19 cellular contexts compared by ENCODE assay signal in the genomic region with DNA sequence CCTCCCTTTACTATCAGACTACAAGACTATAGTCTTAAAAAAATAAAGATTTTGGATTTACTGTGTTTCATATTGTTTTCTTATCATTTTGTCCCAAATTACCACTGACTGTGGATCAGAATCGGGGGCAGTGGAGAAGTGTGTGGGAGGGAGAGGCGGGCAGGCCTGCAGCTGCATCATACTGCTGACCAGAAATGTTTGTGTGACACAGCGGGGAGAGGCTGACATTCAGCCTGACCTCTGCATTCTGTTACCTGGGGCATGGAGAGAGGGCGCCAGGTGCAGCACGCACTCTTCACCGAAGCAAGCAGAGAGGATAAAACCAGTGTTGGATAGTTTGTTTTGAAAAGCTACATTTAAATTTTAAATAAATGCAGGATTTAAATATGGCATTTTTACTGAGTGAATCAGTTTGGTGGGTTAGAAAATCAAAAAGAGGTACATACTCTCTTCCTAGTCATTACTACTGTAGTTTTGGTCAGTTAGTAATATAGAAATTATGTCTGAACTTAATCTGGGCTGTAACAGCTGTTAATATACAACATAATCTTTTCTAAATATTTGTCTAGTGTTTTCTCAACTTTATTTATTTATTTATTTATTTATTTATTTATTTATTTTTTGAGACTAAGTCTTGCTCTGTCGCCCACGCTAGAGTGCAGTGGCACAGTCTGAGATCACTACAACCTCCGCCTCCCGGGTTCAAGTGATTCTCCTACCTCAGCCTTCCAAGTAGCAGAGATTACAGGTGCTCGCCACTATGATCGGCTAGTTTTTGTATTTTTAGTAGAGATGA. TPM values are rescaled to one million over a fixed set of nuclear protein-coding genes. Genes with fewer than 3 reads are reported as not detected.
DNase-seq lines count a peak whose midpoint lies in the region; ATAC-seq, FAIRE-seq and TF ChIP-seq lines count a peak whose summit lies in the region.
"Had no signal": no experiment of that assay in that cellular context is flagged by ENCODE, and none has a peak within 500 bp of the region (broad histone marks: within the 10 kb centered on the region; RNA-seq: fewer than 3 reads in every experiment).

No MANE protein-coding gene starts in this region.

- peaks cover 3% of the 10 kb centered on the region for H3K36me3 Mint-ChIP-seq in T-helper 17 cell (ENCODE audit: low read depth)
- no peaks in the 10 kb centered on the region for H3K36me3 Mint-ChIP-seq in activated T-helper 1 cell treated with anti-CD3 and anti-CD28 coated beads, Interleukin-12 subunit alpha, Interleukin-12 subunit beta, Interleukin-2, Interleukin-4 antibody, amounts not matched to agents 30 ng/mL and 10 ng/mL and 1 ng/mL, durations not matched to agents 14 hours and 24 hours and 36 hours (ENCODE audit: low read depth)

- no peak for FAIRE-seq in A549 (lab: Jason Lieb, UNC)

- no peaks in the 10 kb centered on the region for H3K4me1 ChIP-seq in A549
- H3K4me1 ChIP-seq: gastrocnemius medialis had no signal

- no peak for DNase-seq in A549 (ENCODE audit: low read depth in 1 of 2, low spot score in 1 of 2)
- peak in 2 of 3 experiments; percentile 91 to 98 for DNase-seq in NCI-H1417 (lab: John Stamatoyannopoulos, UW)
- no peak for DNase-seq in T-helper 17 cell
- peak; percentile 51 for DNase-seq in kidney tubule cell (ENCODE audit: low spot score)
- no peak for DNase-seq in activated T-helper 1 cell treated with anti-CD3 and anti-CD28 coated beads, Interleukin-12 subunit alpha, Interleukin-12 subunit beta, Interleukin-2, Interleukin-4 antibody, amounts not matched to agents 30 ng/mL and 10 ng/mL and 1 ng/mL, durations not matched to agents 14 hours and 24 hours and 36 hours (ENCODE audit: low spot score)
- DNase-seq in EL, result no peak
- DNase-seq in AG20443 (ENCODE audit: low spot score), result no peak
- DNase-seq: activated gamma-delta T cell, cortex of kidney, DND-41, gastrocnemius medialis, KG1, mammary epithelial cell, NCI-H1436 treated with DMSO at 0.1 percent for 48 hours, NCI-H524 treated with DMSO at 0.1 percent for 48 hours, right cardiac atrium had no signal

- H3K27me3 Mint-ChIP-seq in T-helper 17 cell, result no peaks in the 10 kb centered on the region
- no peaks in the 10 kb centered on the region for H3K27me3 Mint-ChIP-seq in activated T-helper 1 cell treated with anti-CD3 and anti-CD28 coated beads, Interleukin-12 subunit alpha, Interleukin-12 subunit beta, Interleukin-2, Interleukin-4 antibody, amounts not matched to agents 30 ng/mL and 10 ng/mL and 1 ng/mL, durations not matched to agents 14 hours and 24 hours and 36 hours (ENCODE audit: insufficient read depth)

- TF ChIP-seq CTCF in A549 (IDR thresholded peaks at IDR 0.05), result no peak

- H3K4me1 Mint-ChIP-seq in T-helper 17 cell, result peaks cover 3% of the 10 kb centered on the region
- no peaks in the 10 kb centered on the region for H3K4me1 Mint-ChIP-seq in activated T-helper 1 cell treated with anti-CD3 and anti-CD28 coated beads, Interleukin-12 subunit alpha, Interleukin-12 subunit beta, Interleukin-2, Interleukin-4 antibody, amounts not matched to agents 30 ng/mL and 10 ng/mL and 1 ng/mL, durations not matched to agents 14 hours and 24 hours and 36 hours (ENCODE audit: low read depth)

- TF ChIP-seq EP300 in A549 (IDR thresholded peaks at IDR 0.05), result no peak

- no peak for TF ChIP-seq RAD21 in A549 (conservative IDR thresholded peaks at IDR 0.05 in 1 of 2, IDR thresholded peaks at IDR 0.05 in 1 of 2)

- H3K4me3 Mint-ChIP-seq in T-helper 17 cell, result no peak overlapping the region
- no peak overlapping the region for H3K4me3 Mint-ChIP-seq in activated T-helper 1 cell treated with anti-CD3 and anti-CD28 coated beads, Interleukin-12 subunit alpha, Interleukin-12 subunit beta, Interleukin-2, Interleukin-4 antibody, amounts not matched to agents 30 ng/mL and 10 ng/mL and 1 ng/mL, durations not matched to agents 14 hours and 24 hours and 36 hours

- peak overlapping the region; percentile 16 for H3K27ac Mint-ChIP-seq in T-helper 17 cell
- no peak overlapping the region for H3K27ac Mint-ChIP-seq in activated T-helper 1 cell treated with anti-CD3 and anti-CD28 coated beads, Interleukin-12 subunit alpha, Interleukin-12 subunit beta, Interleukin-2, Interleukin-4 antibody, amounts not matched to agents 30 ng/mL and 10 ng/mL and 1 ng/mL, durations not matched to agents 14 hours and 24 hours and 36 hours

- no peak overlapping the region for H3K27ac ChIP-seq in A549
- H3K27ac ChIP-seq: gastrocnemius medialis, VCaP had no signal

- ATAC-seq in A549, result no peak
- ATAC-seq in T-helper 17 cell, result no peak
- ATAC-seq in HG03521 (IDR thresholded peaks at IDR 0.05; ENCODE audit: unreplicated experiment), result no peak
- ATAC-seq: gastrocnemius medialis, Panc1, right cardiac atrium had no signal

- no peak for TF ChIP-seq POLR2A in A549 (IDR thresholded peaks at IDR 0.05; ENCODE audit: low read length)

- no peaks in the 10 kb centered on the region for H3K9me3 Mint-ChIP-seq in activated T-helper 1 cell treated with anti-CD3 and anti-CD28 coated beads, Interleukin-12 subunit alpha, Interleukin-12 subunit beta, Interleukin-2, Interleukin-4 antibody, amounts not matched to agents 30 ng/mL and 10 ng/mL and 1 ng/mL, durations not matched to agents 14 hours and 24 hours and 36 hours

- no peak overlapping the region for H3K4me3 ChIP-seq in A549
- H3K4me3 ChIP-seq: gastrocnemius medialis had no signal

- POLR2A ChIA-PET in A549 (lab: Yijun Ruan, JAX), result no interaction called here

- H3K9me3 ChIP-seq in A549, result no peaks in the 10 kb centered on the region
- no peaks in the 10 kb centered on the region for H3K9me3 ChIP-seq in T-helper 17 cell (ENCODE audit: control insufficient read depth, low read length, poor library complexity, severe bottlenecking)
- H3K9me3 ChIP-seq: gastrocnemius medialis had no signal

- CTCF ChIA-PET in A549 (lab: Yijun Ruan, JAX), result interaction anchor here (1.0 kb wide), 1 partner anchor 33 kb away, joined by 3 read pairs; no protein-coding TSS in a partner anchor

- 94% methylated on average over 12 of the region's 12 CpGs for WGBS in A549 (ENCODE audit: missing lambda C conversion rate)

- intact Hi-C loops in activated T-helper 1 cell treated with anti-CD3 and anti-CD28 coated beads, Interleukin-12 subunit alpha, Interleukin-12 subunit beta, Interleukin-2, Interleukin-4 antibody, amounts not matched to agents 30 ng/mL and 10 ng/mL and 1 ng/mL, durations not matched to agents 14 hours and 24 hours and 36 hours (cut with micrococcal nuclease), result no loop called here

- no peak overlapping the region for H3K4me2 ChIP-seq in A549

TF ChIP-seq in A549, 52 proteins besides CTCF, POLR2A, EP300 and RAD21:
- peak; percentile 89 for TF ChIP-seq ZC3H11A (IDR thresholded peaks at IDR 0.05)
- no peak for TF ChIP-seq EHMT2 (IDR thresholded peaks at IDR 0.05; ENCODE audit: low read depth)

RNA-seq across cellular contexts. Expression of a gene that starts 8.8 kb away (rescaled TPM):
- polyA plus RNA-seq in A549 (2011; rRNA removed) (30.1 and 35.5 TPM in 2 replicates), A549 (2017; fragmentation: RNase III; extraction: RNeasy Plus Mini Kit Qiagen cat#74134 plus additional on column Dnase treatment) (25.2 to 33.0 TPM (median 32.1 TPM) in 3 replicates)
- 12.3 TPM in 2 replicates for polyA plus RNA-seq in A549 (2012; cell fraction: cytosol; rRNA removed)
- 2.6 and 5.4 TPM in 2 replicates for polyA plus RNA-seq in A549 (2012; cell fraction: nucleus; rRNA removed)
- 7.2 and 7.6 TPM in 2 replicates for polyA minus RNA-seq in A549 (2011; rRNA and poly(A)+ RNA removed)
- 10 to 100 TPM; 15.7 to 20.7 TPM for total RNA-seq in T-helper 17 cell
- 22.7 and 24.7 TPM in 2 replicates for total RNA-seq in activated T-helper 1 cell treated with anti-CD3 and anti-CD28 coated beads, Interleukin-12 subunit alpha, Interleukin-12 subunit beta, Interleukin-2, Interleukin-4 antibody, amounts not matched to agents 30 ng/mL and 10 ng/mL and 1 ng/mL, durations not matched to agents 14 hours and 24 hours and 36 hours

Comparison
In these comparisons a context has a peak if more than half of its experiments do, and no peak if none do; other contexts are left out.
1. DNase-seq: peak in NCI-H1417 (2 of 3) and kidney tubule cell (single experiment); none in A549 (0 of 2), T-helper 17 cell (0 of 3), activated T-helper 1 cell treated with anti-CD3 and anti-CD28 coated beads, Interleukin-12 subunit alpha, Interleukin-12 subunit beta, Interleukin-2, Interleukin-4 antibody, amounts not matched to agents 30 ng/mL and 10 ng/mL and 1 ng/mL, durations not matched to agents 14 hours and 24 hours and 36 hours (single experiment), EL (single experiment) and AG20443 (single experiment).